1 cellular context compared by ENCODE assay signal in the genomic region with DNA sequence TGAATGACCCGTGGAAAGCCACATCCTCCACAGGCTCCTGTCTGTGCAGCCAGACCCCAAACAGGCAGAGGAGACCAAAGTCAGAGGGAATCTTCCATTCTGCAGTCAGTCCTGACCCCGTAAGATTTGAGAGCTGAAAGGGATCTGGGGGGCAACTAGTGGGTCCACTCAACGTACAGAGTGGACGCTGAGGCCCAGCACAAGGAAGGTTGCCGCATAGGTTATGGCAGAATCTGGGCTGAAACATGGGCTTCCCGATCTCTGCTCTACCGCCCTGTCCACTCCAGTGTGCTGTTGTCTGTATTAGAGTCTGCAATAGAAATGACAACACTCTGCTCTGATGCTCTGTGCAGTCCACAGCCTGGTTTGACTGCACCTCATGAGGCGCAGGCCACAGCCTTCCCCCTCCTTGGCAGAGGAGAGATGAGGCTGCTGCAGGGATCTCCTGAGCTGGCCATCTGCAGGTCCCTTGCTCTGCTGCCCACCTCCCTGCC.
TF ChIP-seq lines count a peak whose summit lies in the region.

No MANE protein-coding gene starts in this region.

TF ChIP-seq in H1, 55 proteins besides CTCF, POLR2A, EP300 and RAD21:
- TF ChIP-seq CHD2 (IDR thresholded peaks at IDR 0.05; ENCODE audit: low read length), result no peak
- no peak for TF ChIP-seq CEBPB (IDR thresholded peaks at IDR 0.05; ENCODE audit: low read depth, low read length)
- TF ChIP-seq, protein P1, sequence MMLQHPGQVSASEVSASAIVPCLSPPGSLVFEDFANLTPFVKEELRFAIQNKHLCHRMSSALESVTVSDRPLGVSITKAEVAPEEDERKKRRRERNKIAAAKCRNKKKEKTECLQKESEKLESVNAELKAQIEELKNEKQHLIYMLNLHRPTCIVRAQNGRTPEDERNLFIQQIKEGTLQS (IDR thresholded peaks at IDR 0.05; ENCODE audit: insufficient read depth, low read depth, low read length), result no peak
- no peak for TF ChIP-seq RFX5 (IDR thresholded peaks at IDR 0.05; ENCODE audit: borderline replicate concordance, low read depth, low read length)
- TF ChIP-seq KDM1A (IDR thresholded peaks at IDR 0.05; ENCODE audit: borderline replicate concordance, low read length), result no peak
- no peak for TF ChIP-seq CBX5 (IDR thresholded peaks at IDR 0.05; ENCODE audit: low read depth, low read length)
- TF ChIP-seq TBP (IDR thresholded peaks at IDR 0.05; ENCODE audit: low read depth, low read length), result no peak
- no peak for TF ChIP-seq ASH2L (IDR thresholded peaks at IDR 0.05; ENCODE audit: low read length)
- no peak for TF ChIP-seq CTBP2 (IDR thresholded peaks at IDR 0.05; ENCODE audit: borderline replicate concordance, insufficient read depth, insufficient read length, low read length)
